ENCODE assay signal across 24 cellular contexts in genomic region chr1:67097305-67097704, GRCh38. TPM values are rescaled to one million over a fixed set of nuclear protein-coding genes. Genes with fewer than 3 reads are reported as not detected.
A peak's percentile ranks its signal among the peaks of the same experiment; 100 is the strongest.
DNase-seq lines count a peak whose midpoint lies in the region; ATAC-seq and TF ChIP-seq lines count a peak whose summit lies in the region.
"Had no signal": no experiment of that assay in that cellular context is flagged by ENCODE, and none has a peak within 500 bp of the region (broad histone marks: within the 10 kb centered on the region; RNA-seq: fewer than 3 reads in every experiment).

No MANE protein-coding gene starts in this region.

- no peak overlapping the region for H3K4me2 ChIP-seq in mesendoderm (ENCODE audit: low read length)
- H3K4me2 ChIP-seq in PC-3 (ENCODE audit: low read length): no peak overlapping the region

- intact Hi-C loops in A673 (cut with micrococcal nuclease; ENCODE audit: unreplicated experiment): no loop called here
- intact Hi-C loops in esophagus muscularis mucosa (cut with DNase I): no loop called here
- intact Hi-C loops in PC-3 (cut with micrococcal nuclease): no loop called here

- no peak overlapping the region for H3K4me3 ChIP-seq in A673 (ENCODE audit: low read depth, low read length, poor library complexity, severe bottlenecking)
- H3K4me3 ChIP-seq in HUES64 (ENCODE audit: low read length): no peak overlapping the region
- H3K4me3 ChIP-seq in ectodermal cell (ENCODE audit: insufficient read depth, low read depth, low read length): no peak overlapping the region
- H3K4me3 ChIP-seq in mesendoderm (ENCODE audit: low read length): no peak overlapping the region
- H3K4me3 ChIP-seq in esophagus muscularis mucosa: no peak overlapping the region
- H3K4me3 ChIP-seq in PC-3 (ENCODE audit: low read length): no peak overlapping the region
- H3K4me3 ChIP-seq: dorsolateral prefrontal cortex, GM23248, transverse colon had no signal

- no peak overlapping the region for H3K56ac ChIP-seq in mesendoderm (ENCODE audit: low read length)

- DNase-seq in A673 (ENCODE audit: low spot score): peak; percentile 20
- DNase-seq in mesendoderm: peak; percentile 66
- DNase-seq in esophagus muscularis mucosa (ENCODE audit: extremely low spot score): no peak
- no peak for DNase-seq in PC-3
- no peak for DNase-seq in Kasumi-1 (lab: John Stamatoyannopoulos, UW)
- DNase-seq in T1000 (lab: John Stamatoyannopoulos, UW): no peak
- DNase-seq: activated CD4-positive, alpha-beta memory T cell treated with anti-CD3 and anti-CD28 coated beads, Interleukin-2, amount 10 ng/mL, durations not matched to agents 7 days and 5 days; activated CD4-positive, CD25-positive, alpha-beta regulatory T cell; activated effector memory CD4-positive, alpha-beta T cell treated with Interleukin-2 at 50 U/mL for 16 hours; activated naive CD8-positive, alpha-beta T cell treated with anti-CD3 and anti-CD28 coated beads for 36 hours; CD8-positive, alpha-beta T cell; DMS79; dorsolateral prefrontal cortex; GM23248; immature natural killer cell; midbrain; NCI-H1694 treated with DMSO at 0.1 percent for 48 hours; NCI-H2227 treated with DMSO at 0.1 percent for 48 hours; right cardiac atrium; transverse colon had no signal

- H3K4ac ChIP-seq in mesendoderm (ENCODE audit: low read depth, low read length): no peak overlapping the region

- H2AFZ ChIP-seq in PC-3 (ENCODE audit: low read length): no peak overlapping the region
- H2AFZ ChIP-seq: GM23248 had no signal

- no peak overlapping the region for H2BK15ac ChIP-seq in mesendoderm (replicated peaks; ENCODE audit: low read depth)

- H3K9me2 ChIP-seq in PC-3 (replicated peaks; ENCODE audit: low read length): no peaks in the 10 kb centered on the region

- no peak overlapping the region for H2BK5ac ChIP-seq in mesendoderm (ENCODE audit: low read length)

- H3K4me1 ChIP-seq in A673 (ENCODE audit: insufficient read depth, low read length, poor library complexity, severe bottlenecking) (no peaks in the 10 kb centered on the region), HUES64 (ENCODE audit: insufficient read depth, low read length) (peaks cover 15% of the 10 kb centered on the region), ectodermal cell (ENCODE audit: control insufficient read depth, insufficient read depth, low read length) (peaks cover 15% of the 10 kb centered on the region), mesendoderm (ENCODE audit: control insufficient read depth, low read depth, low read length) (no peaks in the 10 kb centered on the region), esophagus muscularis mucosa (no peaks in the 10 kb centered on the region), PC-3 (ENCODE audit: insufficient read depth, low read length) (no peaks in the 10 kb centered on the region)
- H3K4me1 ChIP-seq: transverse colon had no signal

- H3K9ac ChIP-seq in HUES64 (ENCODE audit: low read depth, low read length): no peak overlapping the region
- no peak overlapping the region for H3K9ac ChIP-seq in mesendoderm (ENCODE audit: low read length)
- no peak overlapping the region for H3K9ac ChIP-seq in PC-3 (ENCODE audit: low read length)
- H3K9ac ChIP-seq: GM23248 had no signal

- no peak overlapping the region for H4K5ac ChIP-seq in mesendoderm (ENCODE audit: low read length)

- no peaks in the 10 kb centered on the region for H3F3A ChIP-seq in PC-3 (ENCODE audit: low read length, unreplicated experiment)

- H3K79me2 ChIP-seq in mesendoderm (ENCODE audit: control insufficient read depth, insufficient read depth, low read length) (no peaks in the 10 kb centered on the region), PC-3 (ENCODE audit: low read length) (no peaks in the 10 kb centered on the region)

- H3K79me1 ChIP-seq in mesendoderm (ENCODE audit: low read length): no peaks in the 10 kb centered on the region

- H2AK5ac ChIP-seq in mesendoderm (ENCODE audit: low read length): no peak overlapping the region

- H2BK120ac ChIP-seq in mesendoderm (ENCODE audit: low read depth, low read length): no peak overlapping the region

- BruUV-seq in A673 (replicated peaks; lab: Mats Ljungman, UMichigan): no TSS peak
- no TSS peak for BruUV-seq in PC-3 (replicated peaks; lab: Mats Ljungman, UMichigan)

- H3K27ac ChIP-seq in A673 (ENCODE audit: low read depth, low read length, poor library complexity, severe bottlenecking) (no peak overlapping the region), HUES64 (ENCODE audit: low read depth, low read length) (peak overlapping the region; percentile 53; the same call in 1 of the 2 replicates), ectodermal cell (ENCODE audit: insufficient read depth, low read depth, low read length, poor library complexity, severe bottlenecking) (peak overlapping the region; percentile 76), mesendoderm (ENCODE audit: low read depth, low read length) (no peak overlapping the region), esophagus muscularis mucosa (replicated peaks in 1 of 4) (no peak overlapping the region), PC-3 (ENCODE audit: low read length) (no peak overlapping the region)
- H3K27ac ChIP-seq: dorsolateral prefrontal cortex, GM23248, transverse colon had no signal

- no peak for TF ChIP-seq EP300 in esophagus muscularis mucosa (IDR thresholded peaks at IDR 0.05)

- POLR2A ChIA-PET in A673 (lab: Charles Lee; ENCODE audit: low non-redundant PET): no interaction called here
- POLR2A ChIA-PET in PC-3 (lab: Charles Lee; ENCODE audit: unreplicated experiment): no interaction called here

- H3K36me3 ChIP-seq in A673 (ENCODE audit: insufficient read depth, low read length, poor library complexity, severe bottlenecking) (no peaks in the 10 kb centered on the region), HUES64 (ENCODE audit: insufficient read depth, low read length) (no peaks in the 10 kb centered on the region), ectodermal cell (ENCODE audit: control insufficient read depth, insufficient read depth, low read length) (no peaks in the 10 kb centered on the region), mesendoderm (ENCODE audit: control insufficient read depth, insufficient read depth, low read length) (no peaks in the 10 kb centered on the region), esophagus muscularis mucosa (no peaks in the 10 kb centered on the region), PC-3 (ENCODE audit: low read depth, low read length) (no peaks in the 10 kb centered on the region)
- H3K36me3 ChIP-seq: transverse colon had no signal

- CTCF ChIA-PET in A673 (lab: Charles Lee) (no interaction called here), PC-3 (lab: Charles Lee) (no interaction called here)

- H3K27me3 ChIP-seq in A673 (replicated peaks; ENCODE audit: insufficient read depth, low read depth, low read length, poor library complexity): no peaks in the 10 kb centered on the region
- no peaks in the 10 kb centered on the region for H3K27me3 ChIP-seq in HUES64 (ENCODE audit: insufficient read depth, low read length)
- H3K27me3 ChIP-seq in ectodermal cell (ENCODE audit: control insufficient read depth, insufficient read depth, low read length, poor library complexity, severe bottlenecking): no peaks in the 10 kb centered on the region
- H3K27me3 ChIP-seq in mesendoderm (ENCODE audit: insufficient read depth, low read length, poor library complexity): no peaks in the 10 kb centered on the region
- H3K27me3 ChIP-seq in esophagus muscularis mucosa: no peaks in the 10 kb centered on the region
- peaks cover 49% of the 10 kb centered on the region for H3K27me3 ChIP-seq in PC-3 (ENCODE audit: low read length)
- H3K27me3 ChIP-seq: transverse colon had no signal

- ATAC-seq in PC-3: no peak
- ATAC-seq: CD8-positive, alpha-beta T cell; natural killer cell treated with Interleukin-12 subunit alpha and Interleukin-12 subunit beta and Interleukin-15 and Interleukin-18, amount 100 ng/mL, for 72 hours; right cardiac atrium had no signal

- TF ChIP-seq CTCF in A673 (conservative IDR thresholded peaks at IDR 0.05; ENCODE audit: low read depth, low read length): no peak
- no peak for TF ChIP-seq CTCF in esophagus muscularis mucosa (IDR thresholded peaks at IDR 0.05)
- TF ChIP-seq CTCF in PC-3 (conservative IDR thresholded peaks at IDR 0.05; ENCODE audit: low read depth, low read length): no peak

- no peak for TF ChIP-seq POLR2A in esophagus muscularis mucosa (IDR thresholded peaks at IDR 0.05; ENCODE audit: low read depth)

- no peak overlapping the region for H3K23ac ChIP-seq in mesendoderm (ENCODE audit: low read length)

- no peak overlapping the region for H3K18ac ChIP-seq in mesendoderm (ENCODE audit: low read length)

- no peaks in the 10 kb centered on the region for H4K20me1 ChIP-seq in PC-3 (ENCODE audit: low read length)

- H3K9me3 ChIP-seq in A673 (ENCODE audit: low read depth, low read length, poor library complexity, severe bottlenecking): no peaks in the 10 kb centered on the region
- no peaks in the 10 kb centered on the region for H3K9me3 ChIP-seq in HUES64 (ENCODE audit: insufficient read depth, low read depth, low read length)
- no peaks in the 10 kb centered on the region for H3K9me3 ChIP-seq in ectodermal cell (ENCODE audit: control insufficient read depth, low read length)
- H3K9me3 ChIP-seq in esophagus muscularis mucosa: no peaks in the 10 kb centered on the region
- H3K9me3 ChIP-seq in PC-3 (ENCODE audit: low read length): no peaks in the 10 kb centered on the region
- H3K9me3 ChIP-seq: transverse colon had no signal

- H4K8ac ChIP-seq in mesendoderm (ENCODE audit: low read depth, low read length): no peak overlapping the region

RNA-seq across cellular contexts. Expression of gene C1orf141, which starts 37.5 kb away (rescaled TPM):
- total RNA-seq in A673 (2021) (not detected in 2 replicates), esophagus muscularis mucosa (not detected), PC-3 (2014; rRNA removed) (not detected in 2 replicates)
- not detected for polyA plus RNA-seq in HUES64 (2013, experiment 1 of 2)
- polyA plus RNA-seq in HUES64 (2013, experiment 2 of 2): not detected
- polyA plus RNA-seq in ectodermal cell (2013, experiment 1 of 4): not detected
- polyA plus RNA-seq in ectodermal cell (2013, experiment 2 of 4): not detected
- not detected for polyA plus RNA-seq in ectodermal cell (2013, experiment 3 of 4)
- polyA plus RNA-seq in ectodermal cell (2013, experiment 4 of 4): not detected
- not detected for polyA plus RNA-seq in mesendoderm (2013, experiment 1 of 2)
- polyA plus RNA-seq in mesendoderm (2013, experiment 2 of 2): not detected
- total RNA-seq: activated CD4-positive, alpha-beta memory T cell treated with anti-CD3 and anti-CD28 coated beads, Interleukin-2, amount 10 ng/mL, durations not matched to agents 7 days and 5 days; activated naive CD8-positive, alpha-beta T cell treated with anti-CD3 and anti-CD28 coated beads for 36 hours; CD8-positive, alpha-beta T cell; GM23248; LHCN-M2; right cardiac atrium; transverse colon had no signal
- polyA plus RNA-seq: GM23248, immature natural killer cell, right cardiac atrium had no signal

RNA-seq across cellular contexts. Expression of gene SLC35D1, which starts 43.4 kb away (rescaled TPM):
- 7.1 and 7.9 TPM in 2 replicates for total RNA-seq in A673 (2021)
- 2.6 TPM for polyA plus RNA-seq in HUES64 (2013, experiment 1 of 2)
- polyA plus RNA-seq in HUES64 (2013, experiment 2 of 2): 2.7 TPM
- polyA plus RNA-seq in ectodermal cell (2013, experiment 1 of 4): 4.7 TPM
- polyA plus RNA-seq in ectodermal cell (2013, experiment 2 of 4): 5.2 TPM
- 4.0 TPM for polyA plus RNA-seq in ectodermal cell (2013, experiment 3 of 4)
- polyA plus RNA-seq in ectodermal cell (2013, experiment 4 of 4): 4.9 TPM
- 2.9 TPM for polyA plus RNA-seq in mesendoderm (2013, experiment 1 of 2)
- polyA plus RNA-seq in mesendoderm (2013, experiment 2 of 2): 2.5 TPM
- total RNA-seq in esophagus muscularis mucosa: 1 to 10 TPM; 7.5 to 9.4 (median 8.2) TPM
- 5.3 and 6.1 TPM in 2 replicates for total RNA-seq in PC-3 (2014; rRNA removed)

Comparison
In these comparisons a context has a peak if more than half of its experiments do, and no peak if none do; other contexts are left out.
1. DNase-seq: peak in A673 (single experiment) and mesendoderm (single experiment); none in esophagus muscularis mucosa (single experiment), PC-3 (single experiment), Kasumi-1 (0 of 2) and T1000 (single experiment).
2. H3K27ac ChIP-seq: peak in HUES64 (single experiment) and ectodermal cell (single experiment); none in A673 (single experiment), mesendoderm (single experiment), esophagus muscularis mucosa (0 of 4) and PC-3 (single experiment).